ENCODE assay signal across 19 cellular contexts in genomic region chr10:130369645-130370381, GRCh38.
DNase-seq lines count a peak whose midpoint lies in the region; ATAC-seq, FAIRE-seq and TF ChIP-seq lines count a peak whose summit lies in the region.
"Had no signal": no experiment of that assay in that cellular context is flagged by ENCODE, and none has a peak within 500 bp of the region (broad histone marks: within the 10 kb centered on the region; RNA-seq: fewer than 3 reads in every experiment).

No MANE protein-coding gene starts in this region.

- H2BK120ac ChIP-seq in H1 (replicated peaks; ENCODE audit: low read depth, low read length): no peak overlapping the region

- H3K27me3 ChIP-seq in H1 (replicated peaks in 1 of 4; ENCODE audit: control insufficient read depth in 3 of 4, extremely low read depth in 1 of 4, insufficient read depth in 3 of 4, low read length in 3 of 4): no peaks in the 10 kb centered on the region
- H3K27me3 ChIP-seq in aorta (ENCODE audit: control insufficient read depth in 1 of 2, insufficient read depth in 2 of 2, low read length in 1 of 2): no peaks in the 10 kb centered on the region

- no peaks in the 10 kb centered on the region for H3K9me3 ChIP-seq in H1 (ENCODE audit: insufficient read depth in 2 of 2, low read depth in 1 of 2, low read length in 1 of 2)
- peaks cover 2% of the 10 kb centered on the region for H3K9me3 ChIP-seq in aorta (ENCODE audit: control insufficient read depth, low read length)
- H3K9me3 ChIP-seq: A549, Caco-2 had no signal

- CTCF ChIA-PET in H1 (lab: Charles Lee; ENCODE audit: partially characterized antibody): interaction anchor here (2.0 kb wide), 1 partner anchor 53 kb away, joined by 5 read pairs; no protein-coding TSS in a partner anchor

- H3K18ac ChIP-seq in H1 (ENCODE audit: extremely low read depth, low read length): no peak overlapping the region

- no peak overlapping the region for H2BK15ac ChIP-seq in H1 (ENCODE audit: low read length)

- no peak overlapping the region for H3K4ac ChIP-seq in H1 (replicated peaks; ENCODE audit: insufficient read length, low read depth, low read length)

- TF ChIP-seq CTCF in H1 (IDR thresholded peaks at IDR 0.05; ENCODE audit: control extremely low read depth in 1 of 3, insufficient read depth in 1 of 3, low read depth in 1 of 3, low read length in 3 of 3): no peak

- H3K4me3 ChIP-seq in H1 (ENCODE audit: extremely low read depth in 1 of 4, insufficient read depth in 2 of 4, low read depth in 3 of 4, low read length in 4 of 4) (no peak overlapping the region), aorta (ENCODE audit: low read length in 2 of 2) (no peak overlapping the region)
- H3K4me3 ChIP-seq: A549 had no signal

- H3K79me1 ChIP-seq in H1 (ENCODE audit: low read depth, low read length): no peaks in the 10 kb centered on the region

- H3K4me1 ChIP-seq in H1 (replicated peaks in 1 of 4; ENCODE audit: control insufficient read depth in 3 of 4, insufficient read depth in 4 of 4, low read length in 3 of 4) (no peaks in the 10 kb centered on the region), aorta (ENCODE audit: control insufficient read depth in 1 of 2, insufficient read depth in 2 of 2, low read length in 2 of 2) (no peaks in the 10 kb centered on the region)
- H3K4me1 ChIP-seq: A549, Caco-2 had no signal

- no peak overlapping the region for H2BK20ac ChIP-seq in H1 (ENCODE audit: low read length)

- TF ChIP-seq EP300 in H1 (IDR thresholded peaks at IDR 0.05; ENCODE audit: borderline replicate concordance in 1 of 2, low read depth in 2 of 2, low read length in 2 of 2): no peak

- no peak overlapping the region for H2BK12ac ChIP-seq in H1 (ENCODE audit: low read depth, low read length)

- H3K9ac ChIP-seq in H1 (replicated peaks in 1 of 4; ENCODE audit: extremely low read depth in 1 of 4, low read depth in 3 of 4, low read length in 3 of 4): no peak overlapping the region

- no peaks in the 10 kb centered on the region for H3K23me2 ChIP-seq in H1 (ENCODE audit: low read depth, low read length)

- ATAC-seq in left cardiac atrium (no peak), sciatic nerve (no peak), aorta (ENCODE audit: low FRiP score) (peak; percentile 36)
- ATAC-seq: A549 had no signal

- FAIRE-seq in H1 (lab: Jason Lieb, UNC): no peak
- FAIRE-seq: A549, D721Med, G401.6, GM12891, GM19239 had no signal

- H3K56ac ChIP-seq in H1 (replicated peaks; ENCODE audit: insufficient read length, low read depth, low read length): no peak overlapping the region

- 79% methylated on average over 12 of the region's 13 CpGs; no CpG with 5 or more reads in 1 of the 2 experiments for WGBS in H1 (ENCODE audit: extremely low coverage in 1 of 2, insufficient coverage in 1 of 2, insufficient read length in 1 of 2, insufficient replicate concordance in 2 of 2, low coverage in 1 of 2, low lambda C conversion rate in 2 of 2, missing lambda C conversion rate in 1 of 2), 2 experiments
- 73% methylated on average over 13 of the region's 13 CpGs for WGBS in aorta, 2 donors

- H2AFZ ChIP-seq in H1 (ENCODE audit: low read length): no peak overlapping the region

- H4K8ac ChIP-seq in H1 (ENCODE audit: extremely low read depth, insufficient read depth, low read length): no peak overlapping the region

- H4K91ac ChIP-seq in H1 (replicated peaks; ENCODE audit: insufficient read length, low read length): no peak overlapping the region

- H4K5ac ChIP-seq in H1 (ENCODE audit: insufficient read length, low read depth, low read length): no peak overlapping the region

- H3K23ac ChIP-seq in H1 (ENCODE audit: insufficient read length): no peak overlapping the region

- POLR2A ChIA-PET in H1 (lab: Charles Lee; ENCODE audit: partially characterized antibody): no interaction called here

- H4K20me1 ChIP-seq in H1 (replicated peaks in 1 of 2; ENCODE audit: control insufficient read depth in 1 of 2, insufficient read depth in 2 of 2, low read length in 2 of 2): no peaks in the 10 kb centered on the region

- no peak overlapping the region for H3K4me2 ChIP-seq in H1 (ENCODE audit: insufficient read depth in 1 of 2, low read depth in 2 of 2, low read length in 2 of 2)
- H3K4me2 ChIP-seq: A549 had no signal

- no peak for TF ChIP-seq POLR2A in H1 (IDR thresholded peaks at IDR 0.05; ENCODE audit: control extremely low read depth in 1 of 2, low read depth in 2 of 2, low read length in 2 of 2)

- H3K36me3 ChIP-seq in H1 (ENCODE audit: control insufficient read depth in 2 of 4, insufficient read depth in 4 of 4, low read length in 3 of 4) (no peaks in the 10 kb centered on the region), aorta (ENCODE audit: control insufficient read depth in 1 of 2, insufficient read depth in 2 of 2, low read length in 1 of 2) (no peaks in the 10 kb centered on the region)

- no peak for TF ChIP-seq RAD21 in H1 (IDR thresholded peaks at IDR 0.05 in 1 of 2, conservative IDR thresholded peaks at IDR 0.05 in 1 of 2; ENCODE audit: low read depth in 2 of 2, low read length in 2 of 2)

- H3K27ac ChIP-seq in H1 (ENCODE audit: low read depth, low read length) (no peak overlapping the region), aorta (ENCODE audit: low read depth in 1 of 2, low read length in 2 of 2) (no peak overlapping the region)
- H3K27ac ChIP-seq: A549, C4-2B, HL-60 had no signal

- H2AK5ac ChIP-seq in H1 (ENCODE audit: low read depth, low read length): no peak overlapping the region

- 0 out of 2 replicates have a peak overlapping the region, but pooled peaks have one; percentile 35 for H2BK5ac ChIP-seq in H1 (ENCODE audit: low read depth, low read length)

- no peaks in the 10 kb centered on the region for H3K79me2 ChIP-seq in H1 (ENCODE audit: control insufficient read depth in 1 of 2, insufficient read depth in 2 of 2, low read length in 2 of 2)

- intact Hi-C loops in cardiac septum (cut with DNase I) (no loop called here), left cardiac atrium (cut with DNase I) (no loop called here), sciatic nerve (cut with DNase I) (no loop called here), aorta (cut with DNase I) (no loop called here)

- no peak overlapping the region for H3K14ac ChIP-seq in H1 (ENCODE audit: insufficient read length)

- DNase-seq in cardiac septum (ENCODE audit: low spot score) (peak; percentile 73), left cardiac atrium (no peak), H1 (ENCODE audit: low read depth in 1 of 2, low spot score in 2 of 2) (no peak), sciatic nerve (ENCODE audit: low spot score) (peak; percentile 37), aorta (no peak), 8988T (no peak), activated gamma-delta T cell (lab: John Stamatoyannopoulos, UW) (no peak), NCI-H446 treated with DMSO at 0.1 percent for 48 hours (lab: John Stamatoyannopoulos, UW) (no peak)
- DNase-seq: AML-193; Caco-2; CD4-positive, alpha-beta T cell; HCEC 1CT had no signal

TF ChIP-seq in H1, 55 proteins besides CTCF, POLR2A, EP300 and RAD21:
- TF ChIP-seq GABPA (IDR thresholded peaks at IDR 0.05; ENCODE audit: borderline replicate concordance, insufficient read depth, low read length) (no peak), SP4 (IDR thresholded peaks at IDR 0.05; ENCODE audit: low read length) (no peak), SUZ12 (IDR thresholded peaks at IDR 0.05; ENCODE audit: low read length) (no peak), MAFK (IDR thresholded peaks at IDR 0.05; ENCODE audit: low read depth, low read length) (no peak)

Comparison
In these comparisons a context has a peak if more than half of its experiments do, and no peak if none do; other contexts are left out.
1. DNase-seq: peak in cardiac septum (single experiment) and sciatic nerve (single experiment); none in left cardiac atrium (single experiment), H1 (0 of 2), aorta (0 of 2), 8988T (single experiment), activated gamma-delta T cell (single experiment) and NCI-H446 treated with DMSO at 0.1 percent for 48 hours (single experiment).